14 cellular contexts compared by ENCODE assay signal in the genomic region with DNA sequence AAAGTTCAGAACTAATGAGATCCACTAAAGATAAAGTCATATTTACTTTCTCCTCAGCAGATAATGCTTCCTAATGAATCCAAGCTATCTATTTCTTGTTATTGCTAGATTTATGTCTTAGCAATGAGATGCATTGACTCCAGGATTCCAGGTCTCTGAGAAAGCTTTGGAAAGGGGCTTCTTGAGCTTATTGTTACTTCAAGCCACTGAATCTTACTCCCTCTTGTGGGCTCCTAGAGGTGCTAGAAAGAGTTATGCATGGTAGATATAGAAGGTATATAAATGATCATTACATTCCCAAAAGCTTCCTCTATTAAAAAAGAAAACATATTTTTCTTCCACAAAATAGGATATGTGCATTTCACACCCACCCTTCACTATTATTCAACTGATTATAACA.
DNase-seq lines count a peak whose midpoint lies in the region; ATAC-seq and TF ChIP-seq lines count a peak whose summit lies in the region.
"Had no signal": no experiment of that assay in that cellular context is flagged by ENCODE, and none has a peak within 500 bp of the region (broad histone marks: within the 10 kb centered on the region; RNA-seq: fewer than 3 reads in every experiment).

No MANE protein-coding gene starts in this region.

- H3K27ac ChIP-seq in mammary epithelial cell (ENCODE audit: insufficient read depth, low read depth, low read length) (no peak overlapping the region), VCaP (no peak overlapping the region), upper lobe of left lung (no peak overlapping the region)
- H3K27ac ChIP-seq: lower lobe of right lung, uterus had no signal

- H3K4me3 Mint-ChIP-seq in MCF 10A (ENCODE audit: unreplicated experiment) = no peak overlapping the region
- H3K4me3 Mint-ChIP-seq: activated naive CD8-positive, alpha-beta T cell treated with anti-CD3 and anti-CD28 coated beads for 36 hours had no signal

- H3K4me2 ChIP-seq in mammary epithelial cell (ENCODE audit: insufficient read depth, low read depth, low read length) = no peak overlapping the region

- intact Hi-C loops in MCF 10A (cut with micrococcal nuclease) (no loop called here), mammary epithelial cell (cut with micrococcal nuclease) (no loop called here)

- no peaks in the 10 kb centered on the region for H3K27me3 ChIP-seq in mammary epithelial cell (ENCODE audit: insufficient read depth, low read length)
- no peaks in the 10 kb centered on the region for H3K27me3 ChIP-seq in upper lobe of left lung
- H3K27me3 ChIP-seq: uterus had no signal

- TF ChIP-seq POLR2A in upper lobe of left lung (IDR thresholded peaks at IDR 0.05) = no peak

- H3K9me3 Mint-ChIP-seq in MCF 10A (ENCODE audit: unreplicated experiment) = peaks cover 7% of the 10 kb centered on the region

- no peaks in the 10 kb centered on the region for H4K20me1 ChIP-seq in mammary epithelial cell (ENCODE audit: insufficient read depth, low read length)

- POLR2A ChIA-PET in MCF 10A (lab: Yijun Ruan, JAX) = no interaction called here

- H3K36me3 Mint-ChIP-seq in MCF 10A (ENCODE audit: insufficient read depth, unreplicated experiment) = no peaks in the 10 kb centered on the region
- H3K36me3 Mint-ChIP-seq: activated naive CD8-positive, alpha-beta T cell treated with anti-CD3 and anti-CD28 coated beads for 36 hours had no signal

- H3K9ac ChIP-seq in mammary epithelial cell (ENCODE audit: insufficient read depth, low read length) = no peak overlapping the region

- H3K4me1 ChIP-seq in mammary epithelial cell (ENCODE audit: insufficient read depth, low read length) (no peaks in the 10 kb centered on the region), upper lobe of left lung (no peaks in the 10 kb centered on the region)
- H3K4me1 ChIP-seq: lower lobe of right lung, uterus had no signal

- H3K36me3 ChIP-seq in mammary epithelial cell (ENCODE audit: insufficient read depth, low read length) (no peaks in the 10 kb centered on the region), upper lobe of left lung (no peaks in the 10 kb centered on the region)
- H3K36me3 ChIP-seq: lower lobe of right lung, uterus had no signal

- H3K27ac Mint-ChIP-seq in MCF 10A (ENCODE audit: low read depth, unreplicated experiment) = no peak overlapping the region
- H3K27ac Mint-ChIP-seq: activated naive CD8-positive, alpha-beta T cell treated with anti-CD3 and anti-CD28 coated beads for 36 hours had no signal

- H3K27me3 Mint-ChIP-seq in MCF 10A (ENCODE audit: insufficient read depth, unreplicated experiment) = no peaks in the 10 kb centered on the region
- H3K27me3 Mint-ChIP-seq: activated naive CD8-positive, alpha-beta T cell treated with anti-CD3 and anti-CD28 coated beads for 36 hours had no signal

- in situ Hi-C loops in mammary epithelial cell (cut with MboI; ENCODE audit: low sequenced_read_pairs in 2 of 2) = no loop called here

- no peak overlapping the region for H2AFZ ChIP-seq in mammary epithelial cell (ENCODE audit: low read depth, low read length)

- H3K9me3 ChIP-seq in mammary epithelial cell (replicated peaks; ENCODE audit: insufficient read depth, low read length) = no peaks in the 10 kb centered on the region
- H3K9me3 ChIP-seq in upper lobe of left lung = no peaks in the 10 kb centered on the region
- H3K9me3 ChIP-seq: lower lobe of right lung, uterus had no signal

- ATAC-seq in upper lobe of left lung (ENCODE audit: low FRiP score in 2 of 2) = no peak
- ATAC-seq: lower lobe of right lung had no signal

- CTCF ChIA-PET in MCF 10A (lab: Yijun Ruan, JAX) (interaction anchor here (0.5 to 1.1 kb wide), 7 partner anchors 39 to 1876 kb away, joined by 3 to 10 read pairs (median 4); no protein-coding TSS in a partner anchor), mammary epithelial cell (lab: Charles Lee; ENCODE audit: low non-redundant PET) (interaction anchor here (0.5 to 0.7 kb wide), 2 partner anchors 139 to 264 kb away, joined by 6 to 10 read pairs; no protein-coding TSS in a partner anchor)

- H3K4me3 ChIP-seq in mammary epithelial cell (replicated peaks in 1 of 3; ENCODE audit: insufficient read depth in 1 of 3, low read depth in 2 of 3, low read length in 3 of 3) (no peak overlapping the region), fibroblast of the aortic adventitia (ENCODE audit: low read depth, low read length) (no peak overlapping the region), retinal pigment epithelial cell (ENCODE audit: low read length) (no peak overlapping the region), upper lobe of left lung (no peak overlapping the region)
- H3K4me3 ChIP-seq: lower lobe of right lung, uterus had no signal

- peaks cover under 1% of the 10 kb centered on the region for H3K4me1 Mint-ChIP-seq in MCF 10A (ENCODE audit: insufficient read depth, unreplicated experiment)
- H3K4me1 Mint-ChIP-seq: activated naive CD8-positive, alpha-beta T cell treated with anti-CD3 and anti-CD28 coated beads for 36 hours had no signal

- TF ChIP-seq CTCF in MCF 10A (IDR thresholded peaks at IDR 0.05; ENCODE audit: unreplicated experiment) (no peak), mammary epithelial cell (conservative IDR thresholded peaks at IDR 0.05 in 1 of 2, IDR thresholded peaks at IDR 0.05 in 1 of 2; ENCODE audit: extremely low read depth in 1 of 2, insufficient read depth in 1 of 2, low read depth in 1 of 2, low read length in 2 of 2) (peak in 1 of 2 donors; percentile 34), VCaP (conservative IDR thresholded peaks at IDR 0.05) (peak; percentile 79), fibroblast of the aortic adventitia (IDR thresholded peaks at IDR 0.05; ENCODE audit: insufficient read depth, low read length) (peak; percentile 54), retinal pigment epithelial cell (conservative IDR thresholded peaks at IDR 0.05; ENCODE audit: low read depth, low read length) (peak; percentile 55), upper lobe of left lung (IDR thresholded peaks at IDR 0.05) (no peak)

- no peaks in the 10 kb centered on the region for H3K79me2 ChIP-seq in mammary epithelial cell (ENCODE audit: insufficient read depth, low read length)

- DNase-seq in MCF 10A (ENCODE audit: unreplicated experiment) = peak; percentile 14
- DNase-seq in mammary epithelial cell = no peak
- peak; percentile 66 for DNase-seq in fibroblast of the aortic adventitia (ENCODE audit: low read depth)
- DNase-seq in retinal pigment epithelial cell (ENCODE audit: low read depth) = no peak
- no peak for DNase-seq in NCI-H524 treated with DMSO at 0.1 percent for 48 hours (lab: John Stamatoyannopoulos, UW)
- no peak for DNase-seq in upper lobe of left lung
- DNase-seq in DMS79 treated with DMSO at 0.1 percent for 48 hours (lab: John Stamatoyannopoulos, UW) = no peak
- DNase-seq: activated naive CD8-positive, alpha-beta T cell treated with anti-CD3 and anti-CD28 coated beads for 36 hours; dermis blood vessel endothelial cell; lower lobe of right lung; NCI-H1417 treated with DMSO at 0.1 percent for 48 hours; NCI-H69; uterus had no signal

- no TSS peak for BruUV-seq in MCF 10A (replicated peaks; lab: Mats Ljungman, UMichigan)
- BruUV-seq in mammary epithelial cell (replicated peaks; lab: Mats Ljungman, UMichigan) = no TSS peak

- no peak for TF ChIP-seq EP300 in upper lobe of left lung (IDR thresholded peaks at IDR 0.05)

- dilution Hi-C loops in mammary epithelial cell (cut with HindIII; ENCODE audit: low sequenced_read_pairs) = no loop called here

Comparison
In these comparisons a context has a peak if more than half of its experiments do, and no peak if none do; other contexts are left out.
1. DNase-seq: peak in MCF 10A (single experiment) and fibroblast of the aortic adventitia (single experiment); none in mammary epithelial cell (single experiment), retinal pigment epithelial cell (single experiment), NCI-H524 treated with DMSO at 0.1 percent for 48 hours (single experiment), upper lobe of left lung (0 of 2) and DMS79 treated with DMSO at 0.1 percent for 48 hours (single experiment).
2. CTCF ChIP-seq: peak in VCaP (single experiment), fibroblast of the aortic adventitia (single experiment) and retinal pigment epithelial cell (single experiment); none in MCF 10A (single experiment) and upper lobe of left lung (0 of 6).